1 cellular context compared by ENCODE assay signal in the genomic region with DNA sequence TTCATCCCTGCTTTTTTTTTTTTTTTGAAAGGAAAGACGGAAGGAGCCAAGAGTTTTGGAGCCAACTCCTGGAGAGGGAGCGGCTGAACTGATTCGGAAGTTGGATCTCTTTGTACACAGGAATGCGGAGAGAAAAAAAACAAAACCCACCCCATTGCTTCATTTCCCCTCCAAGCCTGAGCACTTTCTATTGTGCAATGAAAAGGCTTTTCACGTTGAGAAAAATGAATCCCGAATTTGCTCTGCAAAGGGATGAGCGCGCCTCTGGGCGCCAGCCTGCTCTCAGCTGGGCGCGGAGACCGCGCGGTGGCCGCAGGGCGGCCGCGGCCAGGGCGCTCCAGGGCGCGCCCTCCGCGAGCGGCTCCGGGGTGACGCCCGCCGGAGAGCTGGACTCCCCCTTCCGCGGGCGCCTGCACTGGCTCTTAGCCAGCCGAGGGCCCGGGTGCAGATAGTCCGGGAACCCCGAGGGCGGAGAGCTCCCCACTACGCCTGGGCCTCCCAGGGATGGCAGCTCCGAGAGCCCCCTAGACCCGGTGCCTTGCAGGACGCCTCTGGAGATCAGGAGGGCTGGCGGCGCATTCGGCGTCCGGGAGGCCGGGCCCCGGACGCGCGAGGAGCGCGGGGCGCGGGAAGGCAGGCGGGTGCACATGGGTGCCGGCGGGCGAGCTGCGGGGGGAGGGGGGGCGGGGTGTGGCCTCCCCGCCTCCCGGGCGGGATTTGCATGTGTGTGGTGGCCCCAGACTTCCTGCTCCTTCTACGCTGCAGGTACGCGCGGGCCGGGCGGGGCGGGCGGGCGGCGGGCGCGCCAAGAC.
TF ChIP-seq lines count a peak whose summit lies in the region.

Gene ITPR3 (plus strand): TSS at position 739 of the 812 bp plus-strand sequence. CDS start 281 bp downstream, outside the sequence.

TF ChIP-seq in HepG2, 621 proteins besides CTCF, POLR2A, EP300 and RAD21 (continued from another document and continues in another):
- TF ChIP-seq, protein P1, sequence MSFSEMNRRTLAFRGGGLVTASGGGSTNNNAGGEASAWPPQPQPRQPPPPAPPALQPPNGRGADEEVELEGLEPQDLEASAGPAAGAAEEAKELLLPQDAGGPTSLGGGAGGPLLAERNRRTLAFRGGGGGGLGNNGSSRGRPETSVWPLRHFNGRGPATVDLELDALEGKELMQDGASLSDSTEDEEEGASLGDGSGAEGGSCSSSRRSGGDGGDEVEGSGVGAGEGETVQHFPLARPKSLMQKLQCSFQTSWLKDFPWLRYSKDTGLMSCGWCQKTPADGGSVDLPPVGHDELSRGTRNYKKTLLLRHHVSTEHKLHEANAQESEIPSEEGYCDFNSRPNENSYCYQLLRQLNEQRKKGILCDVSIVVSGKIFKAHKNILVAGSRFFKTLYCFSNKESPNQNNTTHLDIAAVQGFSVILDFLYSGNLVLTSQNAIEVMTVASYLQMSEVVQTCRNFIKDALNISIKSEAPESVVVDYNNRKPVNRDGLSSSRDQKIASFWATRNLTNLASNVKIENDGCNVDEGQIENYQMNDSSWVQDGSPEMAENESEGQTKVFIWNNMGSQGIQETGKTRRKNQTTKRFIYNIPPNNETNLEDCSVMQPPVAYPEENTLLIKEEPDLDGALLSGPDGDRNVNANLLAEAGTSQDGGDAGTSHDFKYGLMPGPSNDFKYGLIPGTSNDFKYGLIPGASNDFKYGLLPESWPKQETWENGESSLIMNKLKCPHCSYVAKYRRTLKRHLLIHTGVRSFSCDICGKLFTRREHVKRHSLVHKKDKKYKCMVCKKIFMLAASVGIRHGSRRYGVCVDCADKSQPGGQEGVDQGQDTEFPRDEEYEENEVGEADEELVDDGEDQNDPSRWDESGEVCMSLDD (CRISPR knock-in tag; IDR thresholded peaks at IDR 0.05; ENCODE audit: borderline replicate concordance): 0 out of 2 replicates have a peak, but pooled peaks have one; percentile 25
- TF ChIP-seq ZFY (CRISPR knock-in tag; IDR thresholded peaks at IDR 0.05) (peak; percentile 47; the same call in 1 of the 2 replicates), NR2F2 (IDR thresholded peaks at IDR 0.05; ENCODE audit: borderline replicate concordance, low read depth) (no peak), HMGA1 (CRISPR knock-in tag; conservative IDR thresholded peaks at IDR 0.05) (no peak), RARA (CRISPR knock-in tag; IDR thresholded peaks at IDR 0.05) (peak; percentile 6; the same call in 1 of the 2 replicates), ZSCAN29 (CRISPR knock-in tag; conservative IDR thresholded peaks at IDR 0.05) (0 out of 2 replicates have a peak, but pooled peaks have one; percentile 52), ZNF740 (CRISPR knock-in tag; IDR thresholded peaks at IDR 0.05) (peak; percentile 71; the same call in 1 of the 2 replicates), ZNF687 (CRISPR knock-in tag; IDR thresholded peaks at IDR 0.05) (peak; percentile 40; the same call in 1 of the 2 replicates), PATZ1 (CRISPR knock-in tag; IDR thresholded peaks at IDR 0.05) (peak; percentile 57; the same call in 1 of the 2 replicates), HNRNPLL (IDR thresholded peaks at IDR 0.05; ENCODE audit: low read depth, low read length, poor library complexity, severe bottlenecking) (peak; percentile 78), ZNF775 (CRISPR knock-in tag; IDR thresholded peaks at IDR 0.05; ENCODE audit: borderline replicate concordance) (no peak), ZMAT3 (CRISPR knock-in tag; conservative IDR thresholded peaks at IDR 0.05) (no peak), MAZ (IDR thresholded peaks at IDR 0.05; ENCODE audit: borderline replicate concordance, low read depth, low read length) (no peak), MAZ (CRISPR knock-in tag; IDR thresholded peaks at IDR 0.05; ENCODE audit: low read depth) (peak; percentile 40; the same call in 1 of the 2 replicates), TFAP4 (IDR thresholded peaks at IDR 0.05; ENCODE audit: borderline replicate concordance, low read depth) (peak; percentile 15; the same call in 1 of the 2 replicates), RBFOX2 (IDR thresholded peaks at IDR 0.05; ENCODE audit: low read depth, low read length) (peak; percentile 51), YEATS4 (CRISPR knock-in tag; IDR thresholded peaks at IDR 0.05; ENCODE audit: borderline replicate concordance) (0 out of 2 replicates have a peak, but pooled peaks have one; percentile 11), ZNF747 (CRISPR knock-in tag; IDR thresholded peaks at IDR 0.05; ENCODE audit: borderline replicate concordance) (no peak), DMAP1 (CRISPR knock-in tag; IDR thresholded peaks at IDR 0.05) (peak; percentile 29; the same call in 1 of the 2 replicates)
- TF ChIP-seq, protein P2, sequence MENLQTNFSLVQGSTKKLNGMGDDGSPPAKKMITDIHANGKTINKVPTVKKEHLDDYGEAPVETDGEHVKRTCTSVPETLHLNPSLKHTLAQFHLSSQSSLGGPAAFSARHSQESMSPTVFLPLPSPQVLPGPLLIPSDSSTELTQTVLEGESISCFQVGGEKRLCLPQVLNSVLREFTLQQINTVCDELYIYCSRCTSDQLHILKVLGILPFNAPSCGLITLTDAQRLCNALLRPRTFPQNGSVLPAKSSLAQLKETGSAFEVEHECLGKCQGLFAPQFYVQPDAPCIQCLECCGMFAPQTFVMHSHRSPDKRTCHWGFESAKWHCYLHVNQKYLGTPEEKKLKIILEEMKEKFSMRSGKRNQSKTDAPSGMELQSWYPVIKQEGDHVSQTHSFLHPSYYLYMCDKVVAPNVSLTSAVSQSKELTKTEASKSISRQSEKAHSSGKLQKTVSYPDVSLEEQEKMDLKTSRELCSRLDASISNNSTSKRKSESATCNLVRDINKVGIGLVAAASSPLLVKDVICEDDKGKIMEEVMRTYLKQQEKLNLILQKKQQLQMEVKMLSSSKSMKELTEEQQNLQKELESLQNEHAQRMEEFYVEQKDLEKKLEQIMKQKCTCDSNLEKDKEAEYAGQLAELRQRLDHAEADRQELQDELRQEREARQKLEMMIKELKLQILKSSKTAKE (CRISPR knock-in tag; IDR thresholded peaks at IDR 0.05; ENCODE audit: borderline replicate concordance): 0 out of 2 replicates have a peak, but pooled peaks have one; percentile 8
- TF ChIP-seq, protein P3, sequence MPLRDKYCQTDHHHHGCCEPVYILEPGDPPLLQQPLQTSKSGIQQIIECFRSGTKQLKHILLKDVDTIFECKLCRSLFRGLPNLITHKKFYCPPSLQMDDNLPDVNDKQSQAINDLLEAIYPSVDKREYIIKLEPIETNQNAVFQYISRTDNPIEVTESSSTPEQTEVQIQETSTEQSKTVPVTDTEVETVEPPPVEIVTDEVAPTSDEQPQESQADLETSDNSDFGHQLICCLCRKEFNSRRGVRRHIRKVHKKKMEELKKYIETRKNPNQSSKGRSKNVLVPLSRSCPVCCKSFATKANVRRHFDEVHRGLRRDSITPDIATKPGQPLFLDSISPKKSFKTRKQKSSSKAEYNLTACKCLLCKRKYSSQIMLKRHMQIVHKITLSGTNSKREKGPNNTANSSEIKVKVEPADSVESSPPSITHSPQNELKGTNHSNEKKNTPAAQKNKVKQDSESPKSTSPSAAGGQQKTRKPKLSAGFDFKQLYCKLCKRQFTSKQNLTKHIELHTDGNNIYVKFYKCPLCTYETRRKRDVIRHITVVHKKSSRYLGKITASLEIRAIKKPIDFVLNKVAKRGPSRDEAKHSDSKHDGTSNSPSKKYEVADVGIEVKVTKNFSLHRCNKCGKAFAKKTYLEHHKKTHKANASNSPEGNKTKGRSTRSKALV (CRISPR knock-in tag; IDR thresholded peaks at IDR 0.05): peak; percentile 96
- TF ChIP-seq, protein P4, sequence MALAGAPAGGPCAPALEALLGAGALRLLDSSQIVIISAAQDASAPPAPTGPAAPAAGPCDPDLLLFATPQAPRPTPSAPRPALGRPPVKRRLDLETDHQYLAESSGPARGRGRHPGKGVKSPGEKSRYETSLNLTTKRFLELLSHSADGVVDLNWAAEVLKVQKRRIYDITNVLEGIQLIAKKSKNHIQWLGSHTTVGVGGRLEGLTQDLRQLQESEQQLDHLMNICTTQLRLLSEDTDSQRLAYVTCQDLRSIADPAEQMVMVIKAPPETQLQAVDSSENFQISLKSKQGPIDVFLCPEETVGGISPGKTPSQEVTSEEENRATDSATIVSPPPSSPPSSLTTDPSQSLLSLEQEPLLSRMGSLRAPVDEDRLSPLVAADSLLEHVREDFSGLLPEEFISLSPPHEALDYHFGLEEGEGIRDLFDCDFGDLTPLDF (CRISPR knock-in tag; IDR thresholded peaks at IDR 0.05): no peak
- TF ChIP-seq, protein P5, sequence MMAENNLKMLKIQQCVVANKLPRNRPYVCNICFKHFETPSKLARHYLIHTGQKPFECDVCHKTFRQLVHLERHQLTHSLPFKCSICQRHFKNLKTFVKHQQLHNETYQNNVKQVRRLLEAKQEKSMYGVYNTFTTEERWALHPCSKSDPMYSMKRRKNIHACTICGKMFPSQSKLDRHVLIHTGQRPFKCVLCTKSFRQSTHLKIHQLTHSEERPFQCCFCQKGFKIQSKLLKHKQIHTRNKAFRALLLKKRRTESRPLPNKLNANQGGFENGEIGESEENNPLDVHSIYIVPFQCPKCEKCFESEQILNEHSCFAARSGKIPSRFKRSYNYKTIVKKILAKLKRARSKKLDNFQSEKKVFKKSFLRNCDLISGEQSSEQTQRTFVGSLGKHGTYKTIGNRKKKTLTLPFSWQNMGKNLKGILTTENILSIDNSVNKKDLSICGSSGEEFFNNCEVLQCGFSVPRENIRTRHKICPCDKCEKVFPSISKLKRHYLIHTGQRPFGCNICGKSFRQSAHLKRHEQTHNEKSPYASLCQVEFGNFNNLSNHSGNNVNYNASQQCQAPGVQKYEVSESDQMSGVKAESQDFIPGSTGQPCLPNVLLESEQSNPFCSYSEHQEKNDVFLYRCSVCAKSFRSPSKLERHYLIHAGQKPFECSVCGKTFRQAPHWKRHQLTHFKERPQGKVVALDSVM (CRISPR knock-in tag; IDR thresholded peaks at IDR 0.05): no peak
- TF ChIP-seq, protein P6, sequence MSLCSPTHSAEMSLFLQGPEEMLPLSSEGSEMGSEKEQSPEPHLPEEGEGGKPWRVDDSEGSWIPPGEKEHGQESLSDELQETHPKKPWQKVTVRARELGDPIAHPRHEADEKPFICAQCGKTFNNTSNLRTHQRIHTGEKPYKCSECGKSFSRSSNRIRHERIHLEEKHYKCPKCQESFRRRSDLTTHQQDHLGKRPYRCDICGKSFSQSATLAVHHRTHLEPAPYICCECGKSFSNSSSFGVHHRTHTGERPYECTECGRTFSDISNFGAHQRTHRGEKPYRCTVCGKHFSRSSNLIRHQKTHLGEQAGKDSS (CRISPR knock-in tag; IDR thresholded peaks at IDR 0.05; ENCODE audit: borderline replicate concordance, low read depth): 0 out of 2 replicates have a peak, but pooled peaks have one; percentile 3
- TF ChIP-seq, protein P7, sequence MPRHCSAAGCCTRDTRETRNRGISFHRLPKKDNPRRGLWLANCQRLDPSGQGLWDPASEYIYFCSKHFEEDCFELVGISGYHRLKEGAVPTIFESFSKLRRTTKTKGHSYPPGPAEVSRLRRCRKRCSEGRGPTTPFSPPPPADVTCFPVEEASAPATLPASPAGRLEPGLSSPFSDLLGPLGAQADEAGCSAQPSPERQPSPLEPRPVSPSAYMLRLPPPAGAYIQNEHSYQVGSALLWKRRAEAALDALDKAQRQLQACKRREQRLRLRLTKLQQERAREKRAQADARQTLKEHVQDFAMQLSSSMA (CRISPR knock-in tag; IDR thresholded peaks at IDR 0.05): no peak
